In the genomic region with DNA sequence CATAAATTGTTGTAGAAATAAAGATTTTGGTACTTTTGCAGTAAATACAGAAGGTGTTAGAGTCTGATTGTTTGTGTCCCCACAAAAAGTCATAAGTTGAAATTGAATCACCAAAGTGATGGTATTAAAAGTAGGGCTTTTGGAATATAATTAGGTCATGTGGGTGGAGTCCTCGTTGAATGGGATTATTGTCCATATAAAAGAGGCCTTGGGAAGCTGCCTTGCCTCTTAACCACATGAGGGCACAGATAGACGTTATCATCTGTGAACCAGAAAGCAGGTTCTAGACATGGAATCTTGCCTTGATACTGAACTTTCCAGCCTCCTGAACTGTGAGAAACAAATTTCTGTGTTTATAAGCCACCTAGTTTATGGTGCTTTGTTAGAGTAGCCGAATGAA, we compare ENCODE assay signal across 19 cellular contexts.
"Had no signal": no experiment of that assay in that cellular context is flagged by ENCODE, and none has a peak within 500 bp of the region (broad histone marks: within the 10 kb centered on the region; RNA-seq: fewer than 3 reads in every experiment).

No MANE protein-coding gene starts in this region.

- H3K9me3 ChIP-seq: esophagus muscularis mucosa, gastroesophageal sphincter, left ventricle myocardium inferior, lower lobe of right lung, neutrophil, stomach, thyroid gland, uterus had no signal

- DNase-seq: effector memory CD8-positive, alpha-beta T cell; immature natural killer cell; left cardiac atrium; left ventricle myocardium inferior; lower lobe of right lung; mesenchymal stem cell; naive thymus-derived CD4-positive, alpha-beta T cell; nephron progenitor cell; right cardiac atrium; small intestine; stimulated activated CD4-positive, alpha-beta T cell treated with anti-CD3 and anti-CD28 coated beads, Interleukin-12 subunit alpha, Interleukin-12 subunit beta, amount 100 ng/mL, for 4 hours; stimulated activated naive CD4-positive, alpha-beta T cell; stomach; thyroid gland; uterus had no signal

- H3K36me3 ChIP-seq: esophagus muscularis mucosa, gastroesophageal sphincter, left ventricle myocardium inferior, lower lobe of right lung, neutrophil, stomach, thyroid gland, uterus had no signal

- H3K4me1 ChIP-seq: esophagus muscularis mucosa, gastroesophageal sphincter, left ventricle myocardium inferior, lower lobe of right lung, stomach, thyroid gland, uterus had no signal

- ATAC-seq: effector memory CD8-positive, alpha-beta T cell; gastroesophageal sphincter; left cardiac atrium; lower lobe of right lung; naive thymus-derived CD4-positive, alpha-beta T cell; right cardiac atrium had no signal

- H3K27me3 ChIP-seq: esophagus muscularis mucosa, gastroesophageal sphincter, neutrophil, stomach, thyroid gland, uterus had no signal

- H3K4me3 ChIP-seq: esophagus muscularis mucosa, gastroesophageal sphincter, left ventricle myocardium inferior, lower lobe of right lung, stomach, thyroid gland, uterus had no signal

- H3K27ac ChIP-seq: epithelial cell of prostate, esophagus muscularis mucosa, gastroesophageal sphincter, left ventricle myocardium inferior, lower lobe of right lung, neutrophil, stomach, thyroid gland, uterus had no signal
